Comparison of ENCODE assay signal across 6 cellular contexts in the genomic region with DNA sequence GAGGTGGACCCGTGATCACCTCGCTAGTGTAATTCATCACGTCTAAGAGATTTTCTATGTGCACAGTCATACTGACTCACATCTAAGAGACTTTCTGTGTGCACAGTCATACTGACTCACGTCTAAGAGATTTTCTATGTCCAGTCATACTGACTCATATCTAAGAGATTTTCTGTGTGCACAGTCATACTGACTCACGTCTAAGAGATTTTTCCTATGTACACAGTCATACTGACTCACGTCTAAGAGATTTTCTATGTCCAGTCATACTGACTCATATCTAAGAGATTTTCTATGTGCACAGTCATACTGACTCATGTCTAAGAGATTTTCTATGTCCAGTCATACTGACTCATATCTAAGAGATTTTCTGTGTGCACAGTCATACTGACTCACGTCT.
DNase-seq lines count a peak whose midpoint lies in the region; ATAC-seq, FAIRE-seq and TF ChIP-seq lines count a peak whose summit lies in the region.
"Not testable (repeated sequence)": the region's sequence is repeated elsewhere in the genome, so short reads cannot be mapped to it uniquely, and the experiment has no call there.

No MANE protein-coding gene starts in this region.

- not testable (repeated sequence) for H4K20me1 ChIP-seq in K562 (replicated peaks; ENCODE audit: control insufficient read depth, insufficient read depth, low read length)

- CTCF ChIA-PET in HEK293 (lab: Yijun Ruan, JAX); K562 (lab: Yijun Ruan, JAX; ENCODE audit: low intra/inter-chr PET ratio): not testable (repeated sequence)

- H3K79me2 ChIP-seq in K562 (ENCODE audit: control insufficient read depth, insufficient read depth, low read length); trophoblast cell (ENCODE audit: control insufficient read depth, insufficient read depth, low read length, poor library complexity): not testable (repeated sequence)

- WGBS in K562 (ENCODE audit: insufficient coverage, low coverage, missing lambda C conversion rate) = 0% methylated on average over 5 of the region's 7 CpGs
- WGBS in trophoblast cell (ENCODE audit: extremely low coverage, insufficient coverage, insufficient read length) = no CpG with 5 or more reads among the region's 7 CpGs

- H2BK5ac ChIP-seq in trophoblast cell (ENCODE audit: low read depth, low read length, poor library complexity) = peak overlapping the region; percentile 56

- in situ Hi-C loops in K562 (cut with MboI) = not testable (repeated sequence)

- not testable (repeated sequence) for TF ChIP-seq POLR2A in K562 (conservative IDR thresholded peaks at IDR 0.05)

- not testable (repeated sequence) for H3K9me3 ChIP-seq in HEK293 (ENCODE audit: control insufficient read depth, insufficient read depth, low read depth, low read length); K562 (replicated peaks; ENCODE audit: control insufficient read depth, insufficient read depth, low read depth, low read length); trophoblast cell (ENCODE audit: insufficient read depth, low read depth, low read length)

- H3K79me1 ChIP-seq in trophoblast cell (ENCODE audit: low read length) = not testable (repeated sequence)

- H3K9ac ChIP-seq in K562 (ENCODE audit: insufficient read depth in 1 of 2, low read depth in 2 of 2, low read length in 2 of 2); trophoblast cell (ENCODE audit: low read length): not testable (repeated sequence)

- not testable (repeated sequence) for H2BK12ac ChIP-seq in trophoblast cell (ENCODE audit: low read length)

- not testable (repeated sequence) for TF ChIP-seq EP300 in K562 (IDR thresholded peaks at IDR 0.05; ENCODE audit: low read length)

- not testable (repeated sequence) for H3K27ac ChIP-seq in HEK293 (ENCODE audit: extremely low read depth, low read depth, low read length)
- H3K27ac ChIP-seq in K562 (ENCODE audit: extremely low read depth, low read depth, low read length) (peak overlapping the region; percentile 30; the same call in 1 of the 3 replicates), trophoblast cell (ENCODE audit: low read depth, low read length) (peak overlapping the region; percentile 47)

- H3K27ac Mint-ChIP-seq in activated T-cell treated with anti-CD3 and anti-CD28 coated beads, Interleukin-2, amount 50 U/mL, for 72 hours = peak overlapping the region; percentile 16

- peak overlapping the region; percentile 24 for H4K91ac ChIP-seq in trophoblast cell (ENCODE audit: low read depth, low read length)

- H3K9me1 ChIP-seq in K562 (ENCODE audit: control insufficient read depth, insufficient read depth, low read length) = not testable (repeated sequence)

- H3K9me3 Mint-ChIP-seq in activated T-cell treated with anti-CD3 and anti-CD28 coated beads, Interleukin-2, amount 50 U/mL, for 72 hours = not testable (repeated sequence)

- not testable (repeated sequence) for H3K4ac ChIP-seq in trophoblast cell (ENCODE audit: low read depth, low read length)

- H2BK120ac ChIP-seq in trophoblast cell (ENCODE audit: insufficient read depth, low read length, poor library complexity) = not testable (repeated sequence)

- not testable (repeated sequence) for H2AK5ac ChIP-seq in trophoblast cell (ENCODE audit: low read length)

- peak; percentile 19 for DNase-seq in RKO (ENCODE audit: low spot score)
- not testable (repeated sequence) for DNase-seq in activated T-cell treated with anti-CD3 and anti-CD28 coated beads, Interleukin-2, amount 50 U/mL, for 72 hours; K562 (ENCODE audit: extremely low read depth in 1 of 4, low spot score in 3 of 4)
- DNase-seq in trophoblast cell = peak in 1 of 2 donors; percentile 1
- peak; percentile 37 for DNase-seq in urothelium cell line (ENCODE audit: low spot score)

- TF ChIP-seq CTCF in HEK293 (tag by site-specific recombination; IDR thresholded peaks at IDR 0.05); K562 (IDR thresholded peaks at IDR 0.05 in 2 of 3, conservative IDR thresholded peaks at IDR 0.05 in 1 of 3; ENCODE audit: insufficient read depth in 2 of 3, low read depth in 1 of 3, low read length in 3 of 3): not testable (repeated sequence)

- not testable (repeated sequence) for H3K4me3 ChIP-seq in HEK293 (ENCODE audit: low read depth, low read length); K562; trophoblast cell (ENCODE audit: low read depth, low read length)

- not testable (repeated sequence) for H3K14ac ChIP-seq in trophoblast cell (ENCODE audit: low read length)

- H3K4me2 ChIP-seq in K562 (ENCODE audit: insufficient read depth, low read length); trophoblast cell (ENCODE audit: low read length): not testable (repeated sequence)

- ATAC-seq in activated T-cell treated with anti-CD3 and anti-CD28 coated beads, Interleukin-2, amount 50 U/mL, for 72 hours (replicated peaks in 1 of 2); K562: not testable (repeated sequence)

- not testable (repeated sequence) for H3K36me3 ChIP-seq in HEK293 (ENCODE audit: control insufficient read depth in 2 of 2, insufficient read depth in 1 of 2, low read length in 2 of 2); K562 (ENCODE audit: control insufficient read depth, insufficient read depth, low read length); trophoblast cell (ENCODE audit: control insufficient read depth in 1 of 2, insufficient read depth in 2 of 2, low read length in 2 of 2)

- POLR2A ChIA-PET in HEK293 (lab: Yijun Ruan, JAX); K562 (lab: Yijun Ruan, JAX): not testable (repeated sequence)

- H4K12ac ChIP-seq in trophoblast cell (ENCODE audit: low read depth, low read length) = not testable (repeated sequence)

- H3K23ac ChIP-seq in trophoblast cell (ENCODE audit: low read length) = not testable (repeated sequence)

- FAIRE-seq in K562 (lab: Jason Lieb, UNC); urothelium cell line (lab: Jason Lieb, UNC): not testable (repeated sequence)

- not testable (repeated sequence) for H3K18ac ChIP-seq in trophoblast cell (ENCODE audit: low read length)

- H2AFZ ChIP-seq in K562 (ENCODE audit: low read depth, low read length); trophoblast cell (ENCODE audit: insufficient read depth, low read length, poor library complexity): not testable (repeated sequence)

- not testable (repeated sequence) for H3K4me1 Mint-ChIP-seq in activated T-cell treated with anti-CD3 and anti-CD28 coated beads, Interleukin-2, amount 50 U/mL, for 72 hours (ENCODE audit: low read depth)

- BruUV-seq in K562 (replicated peaks; lab: Mats Ljungman, UMichigan) = not testable (repeated sequence)

- peaks cover 0 to 21% of the 10 kb centered on the region in 2 experiments; a peak in 3 of 5 replicates for H3K27me3 ChIP-seq in K562 (ENCODE audit: control insufficient read depth in 2 of 2, insufficient read depth in 2 of 2, low read length in 2 of 2)
- H3K27me3 ChIP-seq in trophoblast cell (ENCODE audit: insufficient read depth, low read length) = not testable (repeated sequence)

- H3K4me3 Mint-ChIP-seq in activated T-cell treated with anti-CD3 and anti-CD28 coated beads, Interleukin-2, amount 50 U/mL, for 72 hours = not testable (repeated sequence)

- H4K8ac ChIP-seq in trophoblast cell (ENCODE audit: low read depth, low read length) = not testable (repeated sequence)

- intact Hi-C loops in K562 (cut with micrococcal nuclease) = not testable (repeated sequence)

- H3K36me3 Mint-ChIP-seq in activated T-cell treated with anti-CD3 and anti-CD28 coated beads, Interleukin-2, amount 50 U/mL, for 72 hours (ENCODE audit: insufficient read depth in 2 of 2) = not testable (repeated sequence)

- H3K4me1 ChIP-seq in HEK293 (ENCODE audit: control insufficient read depth, insufficient read depth, low read length); K562 (replicated peaks in 1 of 2; ENCODE audit: control insufficient read depth in 2 of 2, insufficient read depth in 2 of 2, low read length in 2 of 2); trophoblast cell (ENCODE audit: control insufficient read depth in 1 of 2, insufficient read depth in 2 of 2, low read length in 2 of 2): not testable (repeated sequence)

- H3K27me3 Mint-ChIP-seq in activated T-cell treated with anti-CD3 and anti-CD28 coated beads, Interleukin-2, amount 50 U/mL, for 72 hours (ENCODE audit: low read depth) = peaks cover 25% of the 10 kb centered on the region

- TF ChIP-seq RAD21 in K562 (CRISPR knock-in tag; conservative IDR thresholded peaks at IDR 0.05 in 1 of 2, IDR thresholded peaks at IDR 0.05 in 1 of 2) = not testable (repeated sequence)

TF ChIP-seq in HEK293, 187 proteins besides CTCF, POLR2A, EP300 and RAD21:
- TF ChIP-seq SETDB1 (IDR thresholded peaks at IDR 0.05; ENCODE audit: insufficient read length, low read length) = peak; percentile 28

TF ChIP-seq in K562, 482 proteins besides CTCF, POLR2A, EP300 and RAD21:
- peak; percentile 29 to 36; a peak in 1 of 4 replicates for TF ChIP-seq TRIM24 (IDR thresholded peaks at IDR 0.05)
